ENCODE assay signal across 8 cellular contexts in the genomic region with DNA sequence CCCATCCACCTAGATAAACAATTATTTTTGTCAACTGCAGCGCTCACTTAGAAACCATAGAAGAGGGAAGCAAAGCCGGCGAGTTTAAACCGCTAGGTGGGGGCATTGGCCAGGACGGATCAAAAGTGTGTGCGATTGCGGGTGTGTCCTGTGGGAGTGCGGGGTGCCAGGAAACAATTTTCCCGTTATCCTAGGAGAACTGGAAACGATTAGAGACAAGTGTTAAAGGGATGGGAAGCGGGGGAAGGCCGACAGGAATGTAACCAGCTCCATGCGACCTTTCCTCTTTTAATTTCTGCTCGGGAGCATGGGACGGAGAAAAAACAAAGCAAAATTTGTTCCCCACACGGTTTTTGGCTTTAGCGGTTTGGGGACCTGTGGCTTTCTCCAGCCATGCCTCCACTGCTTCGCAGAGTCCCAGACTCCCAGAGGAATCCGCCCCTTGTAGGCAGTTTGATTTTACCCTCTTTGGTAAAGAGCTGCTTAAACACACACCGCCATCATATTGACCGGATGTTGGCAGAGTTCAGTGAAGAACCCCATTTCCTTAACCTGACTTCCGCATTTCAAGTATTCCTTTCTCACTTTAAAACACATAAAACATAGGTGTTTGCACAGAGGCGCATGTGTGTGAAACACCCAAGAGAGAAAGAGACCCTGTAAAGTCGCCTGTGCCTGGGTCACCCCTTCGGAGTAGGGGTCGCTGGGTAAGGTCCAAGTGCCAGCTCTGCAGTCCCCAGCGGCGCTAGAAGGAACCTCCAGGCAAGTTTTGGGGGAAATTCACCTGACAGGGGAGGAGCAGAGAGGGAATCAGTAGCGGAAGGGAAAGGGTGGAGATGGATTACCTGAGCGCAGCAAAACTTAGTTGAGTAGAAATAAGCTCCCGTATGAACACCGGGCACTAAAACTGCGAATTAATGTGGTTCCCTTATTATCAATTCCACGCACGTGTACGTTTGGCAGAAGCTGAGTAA. TPM values are rescaled to one million over a fixed set of nuclear protein-coding genes. Genes with fewer than 3 reads are reported as not detected.
A peak's percentile ranks its signal among the peaks of the same experiment; 100 is the strongest.
DNase-seq lines count a peak whose midpoint lies in the region; ATAC-seq, FAIRE-seq and TF ChIP-seq lines count a peak whose summit lies in the region.

No MANE protein-coding gene starts in this region.

- DNase-seq in activated T-cell treated with anti-CD3 and anti-CD28 coated beads, Interleukin-2, amount 50 U/mL, for 24 hours: no peak
- no peak for DNase-seq in activated T-cell treated with anti-CD3 and anti-CD28 coated beads, Interleukin-2, amount 50 U/mL, for 1 hour
- DNase-seq in H54 (ENCODE audit: insufficient read length, low spot score) (peak; percentile 41), LHCN-M2 (ENCODE audit: low read depth) (peak; percentile 77), Right ventricle myocardium superior (peak; percentile 52), pancreas (peak; percentile 45 to 69 (median 59)), middle frontal gyrus (ENCODE audit: extremely low spot score, low spot score) (no peak)

- WGBS in pancreas, 2 donors: 1% methylated on average over 36 of the region's 36 CpGs

- no peaks in the 10 kb centered on the region for H3K36me3 Mint-ChIP-seq in activated T-cell treated with anti-CD3 and anti-CD28 coated beads, Interleukin-2, amount 50 U/mL, for 24 hours (ENCODE audit: low read depth)
- H3K36me3 Mint-ChIP-seq in activated naive CD4-positive, alpha-beta T cell treated with anti-CD3 and anti-CD28 coated beads, Interleukin-2, amount 50 U/mL, for 24 hours: peaks cover 4% of the 10 kb centered on the region

- H3K36me3 ChIP-seq in pancreas: no peaks in the 10 kb centered on the region

- peak overlapping the region; percentile 77 for H3K4me3 Mint-ChIP-seq in activated T-cell treated with anti-CD3 and anti-CD28 coated beads, Interleukin-2, amount 50 U/mL, for 24 hours
- peak overlapping the region; percentile 84 for H3K4me3 Mint-ChIP-seq in activated naive CD4-positive, alpha-beta T cell treated with anti-CD3 and anti-CD28 coated beads, Interleukin-2, amount 50 U/mL, for 24 hours

- intact Hi-C loops in Right ventricle myocardium superior (cut with DNase I) (loop anchor here (10.0 kb wide), 1 partner anchor 782 kb away; no protein-coding TSS in a partner anchor), pancreas (cut with DNase I) (no loop called here)

- peaks cover 0 to 13% (median 6%) of the 10 kb centered on the region in 3 donors for H3K4me1 ChIP-seq in pancreas

- H3K9me3 Mint-ChIP-seq in activated T-cell treated with anti-CD3 and anti-CD28 coated beads, Interleukin-2, amount 50 U/mL, for 24 hours: peaks cover 3% of the 10 kb centered on the region
- no peaks in the 10 kb centered on the region for H3K9me3 Mint-ChIP-seq in activated naive CD4-positive, alpha-beta T cell treated with anti-CD3 and anti-CD28 coated beads, Interleukin-2, amount 50 U/mL, for 24 hours

- H3K27ac ChIP-seq in pancreas: peak overlapping the region in 2 of 4 donors; percentile 34 to 42

- H3K27ac Mint-ChIP-seq in activated T-cell treated with anti-CD3 and anti-CD28 coated beads, Interleukin-2, amount 50 U/mL, for 24 hours: no peak overlapping the region
- no peak overlapping the region for H3K27ac Mint-ChIP-seq in activated naive CD4-positive, alpha-beta T cell treated with anti-CD3 and anti-CD28 coated beads, Interleukin-2, amount 50 U/mL, for 24 hours

- no peak for TF ChIP-seq POLR2A in H54 (IDR thresholded peaks at IDR 0.05; ENCODE audit: low read depth, low read length)

- H3K4me1 Mint-ChIP-seq in activated T-cell treated with anti-CD3 and anti-CD28 coated beads, Interleukin-2, amount 50 U/mL, for 24 hours (ENCODE audit: low read depth): peaks cover 21% of the 10 kb centered on the region
- peaks cover 17% of the 10 kb centered on the region for H3K4me1 Mint-ChIP-seq in activated naive CD4-positive, alpha-beta T cell treated with anti-CD3 and anti-CD28 coated beads, Interleukin-2, amount 50 U/mL, for 24 hours

- H3K4me3 ChIP-seq in pancreas: peak overlapping the region; percentile 39 to 66 (median 52)

- peaks cover 64% of the 10 kb centered on the region for H3K27me3 Mint-ChIP-seq in activated T-cell treated with anti-CD3 and anti-CD28 coated beads, Interleukin-2, amount 50 U/mL, for 24 hours
- peaks cover 52% of the 10 kb centered on the region for H3K27me3 Mint-ChIP-seq in activated naive CD4-positive, alpha-beta T cell treated with anti-CD3 and anti-CD28 coated beads, Interleukin-2, amount 50 U/mL, for 24 hours

- H3K27me3 ChIP-seq in pancreas: peaks cover 0 to 32% (median 2%) of the 10 kb centered on the region in 4 donors

- peak; percentile 10 to 59 (median 50) for TF ChIP-seq CTCF in pancreas (IDR thresholded peaks at IDR 0.05)

- no peak for FAIRE-seq in H54 (lab: Jason Lieb, UNC)
- no peak for FAIRE-seq in pancreas (lab: Jason Lieb, UNC)

- no peaks in the 10 kb centered on the region for H3K9me3 ChIP-seq in pancreas

- ATAC-seq in Right ventricle myocardium superior (ENCODE audit: poor library complexity) (peak; percentile 92), pancreas (peak; percentile 90 to 95 (median 91))

RNA-seq across cellular contexts. Expression of gene HTR1B, which starts 3.1 kb away (rescaled TPM):
- total RNA-seq in LHCN-M2 (2014; rRNA removed) (0.46 and 0.64 TPM in 2 replicates), Right ventricle myocardium superior (not detected), pancreas (under 1 TPM in 3 of 6 donors, not detected in 3; 0.09 to 0.16 (median 0.12) TPM)
- polyA plus RNA-seq in LHCN-M2 (2012): 0.16 TPM
- under 1 TPM in 1 of 2 donors, not detected in 1; 0.05 TPM for polyA plus RNA-seq in pancreas

Comparison
In these comparisons a context has a peak if more than half of its experiments do, and no peak if none do; other contexts are left out.
1. DNase-seq: peak in H54 (single experiment), LHCN-M2 (single experiment), Right ventricle myocardium superior (single experiment) and pancreas (6 of 6); none in activated T-cell treated with anti-CD3 and anti-CD28 coated beads, Interleukin-2, amount 50 U/mL, for 24 hours (single experiment), activated T-cell treated with anti-CD3 and anti-CD28 coated beads, Interleukin-2, amount 50 U/mL, for 1 hour (single experiment) and middle frontal gyrus (single experiment).